15 cellular contexts compared by ENCODE assay signal in genomic region chr1:199151634-199152429, GRCh38.
DNase-seq lines count a peak whose midpoint lies in the region; ATAC-seq lines count a peak whose summit lies in the region.
"Had no signal": no experiment of that assay in that cellular context is flagged by ENCODE, and none has a peak within 500 bp of the region (broad histone marks: within the 10 kb centered on the region; RNA-seq: fewer than 3 reads in every experiment).

No MANE protein-coding gene starts in this region.

- no peak overlapping the region for H3K18ac ChIP-seq in neuronal stem cell (ENCODE audit: low read length)

- H3K27me3 ChIP-seq in neuronal stem cell (ENCODE audit: control insufficient read depth in 3 of 3, insufficient read depth in 3 of 3, low read depth in 1 of 3, low read length in 3 of 3) (no peaks in the 10 kb centered on the region), aorta (ENCODE audit: control insufficient read depth in 1 of 2, insufficient read depth in 2 of 2, low read length in 1 of 2) (no peaks in the 10 kb centered on the region)
- H3K27me3 ChIP-seq: heart left ventricle, right lobe of liver had no signal

- no peak overlapping the region for H2BK12ac ChIP-seq in neuronal stem cell (ENCODE audit: low read length)

- no peak overlapping the region for H4K91ac ChIP-seq in neuronal stem cell (ENCODE audit: low read depth, low read length, poor library complexity)

- H3K14ac ChIP-seq in neuronal stem cell (ENCODE audit: low read length): no peak overlapping the region

- H3K79me1 ChIP-seq in neuronal stem cell (ENCODE audit: low read depth, low read length): no peaks in the 10 kb centered on the region

- H3K27ac ChIP-seq in neuronal stem cell (replicated peaks; ENCODE audit: low read length) (no peak overlapping the region), aorta (ENCODE audit: low read depth in 1 of 2, low read length in 2 of 2) (no peak overlapping the region)
- H3K27ac ChIP-seq: heart left ventricle, right lobe of liver, VCaP had no signal

- no peak overlapping the region for H3K4me2 ChIP-seq in neuronal stem cell (ENCODE audit: insufficient read depth, low read length, poor library complexity, severe bottlenecking)

- H2AFZ ChIP-seq in neuronal stem cell (ENCODE audit: low read length): peak overlapping the region; percentile 69

- no peak overlapping the region for H4K8ac ChIP-seq in neuronal stem cell (ENCODE audit: low read depth, low read length)

- H2AK5ac ChIP-seq in neuronal stem cell (ENCODE audit: low read depth, low read length): no peak overlapping the region

- no peak for DNase-seq in neuronal stem cell (ENCODE audit: low spot score)
- no peak for DNase-seq in aorta
- no peak for DNase-seq in Ammon's horn (ENCODE audit: low spot score)
- no peak for DNase-seq in activated CD8-positive, alpha-beta memory T cell treated with anti-CD3 and anti-CD28 coated beads, Interleukin-2, amount 50 U/mL, for 4 hours
- DNase-seq in COLO829 (ENCODE audit: low spot score): no peak
- DNase-seq: activated effector memory CD4-positive, alpha-beta T cell treated with Interleukin-2 at 50 U/mL for 16 hours; heart left ventricle; mesenchymal stem cell; right lobe of liver had no signal

- WGBS in neuronal stem cell (ENCODE audit: extremely low coverage in 2 of 2, insufficient read length in 2 of 2, insufficient replicate concordance in 1 of 2), 2 donors: no CpG with 5 or more reads among the region's 6 CpGs
- WGBS in aorta, 2 donors: 67 to 69% methylated on average over 6 of the region's 6 CpGs

- H3K4me3 ChIP-seq in neuronal stem cell (ENCODE audit: low read length in 2 of 2) (no peak overlapping the region), aorta (ENCODE audit: low read length in 2 of 2) (no peak overlapping the region)
- H3K4me3 ChIP-seq: HAP-1, heart left ventricle, right lobe of liver had no signal

- H3K9me3 ChIP-seq in neuronal stem cell (replicated peaks in 1 of 2; ENCODE audit: control insufficient read depth in 2 of 2, insufficient read depth in 1 of 2, low read depth in 1 of 2, low read length in 2 of 2): no peaks in the 10 kb centered on the region
- no peaks in the 10 kb centered on the region for H3K9me3 ChIP-seq in aorta (ENCODE audit: control insufficient read depth, low read length)
- H3K9me3 ChIP-seq: HAP-1, heart left ventricle, right lobe of liver had no signal

- no peak overlapping the region for H2BK15ac ChIP-seq in neuronal stem cell (ENCODE audit: low read length)

- H3K9ac ChIP-seq in neuronal stem cell (ENCODE audit: low read depth, low read length, poor library complexity): no peak overlapping the region

- H2BK120ac ChIP-seq in neuronal stem cell (ENCODE audit: low read depth, low read length): no peak overlapping the region

- H3K23ac ChIP-seq in neuronal stem cell (ENCODE audit: low read depth, low read length, poor library complexity): no peak overlapping the region

- intact Hi-C loops in aorta (cut with DNase I): no loop called here

- no peaks in the 10 kb centered on the region for H3K36me3 ChIP-seq in neuronal stem cell (replicated peaks in 1 of 2; ENCODE audit: control insufficient read depth in 2 of 2, insufficient read depth in 2 of 2, low read length in 2 of 2)
- no peaks in the 10 kb centered on the region for H3K36me3 ChIP-seq in aorta (ENCODE audit: control insufficient read depth in 1 of 2, insufficient read depth in 2 of 2, low read length in 1 of 2)
- H3K36me3 ChIP-seq: HAP-1, heart left ventricle, right lobe of liver had no signal

- peaks cover 4 to 20% of the 10 kb centered on the region in 2 donors for H3K4me1 ChIP-seq in neuronal stem cell (ENCODE audit: control insufficient read depth in 2 of 2, insufficient read depth in 1 of 2, low read depth in 1 of 2, low read length in 2 of 2)
- H3K4me1 ChIP-seq in aorta (ENCODE audit: control insufficient read depth in 1 of 2, insufficient read depth in 2 of 2, low read length in 2 of 2): no peaks in the 10 kb centered on the region
- H3K4me1 ChIP-seq: heart left ventricle, right lobe of liver had no signal

- ATAC-seq in GM19023 (IDR thresholded peaks at IDR 0.05; ENCODE audit: unreplicated experiment) (peak; percentile 61), HG02623 (IDR thresholded peaks at IDR 0.05; ENCODE audit: unreplicated experiment) (peak; percentile 65), HG03521 (IDR thresholded peaks at IDR 0.05; ENCODE audit: unreplicated experiment) (peak; percentile 55), aorta (ENCODE audit: low FRiP score) (no peak)
- ATAC-seq: heart left ventricle, Panc1, right lobe of liver had no signal

- H3K4ac ChIP-seq in neuronal stem cell (ENCODE audit: low read length): no peak overlapping the region

- no peak overlapping the region for H2BK5ac ChIP-seq in neuronal stem cell (ENCODE audit: low read length)
